Comparison of ENCODE assay signal across 26 cellular contexts in genomic region chr17:17437461-17437860, GRCh38. TPM values are rescaled to one million over a fixed set of nuclear protein-coding genes. Genes with fewer than 3 reads are reported as not detected.
DNase-seq lines count a peak whose midpoint lies in the region; ATAC-seq, FAIRE-seq and TF ChIP-seq lines count a peak whose summit lies in the region.
"Had no signal": no experiment of that assay in that cellular context is flagged by ENCODE, and none has a peak within 500 bp of the region (broad histone marks: within the 10 kb centered on the region; RNA-seq: fewer than 3 reads in every experiment).

No MANE protein-coding gene starts in this region.

- TF ChIP-seq RAD21 in A549 (conservative IDR thresholded peaks at IDR 0.05 in 1 of 2, IDR thresholded peaks at IDR 0.05 in 1 of 2) (no peak), IMR-90 (IDR thresholded peaks at IDR 0.05; ENCODE audit: low read length) (no peak)

- peaks cover 53% of the 10 kb centered on the region for H3K4me1 ChIP-seq in A549
- peaks cover 14% of the 10 kb centered on the region for H3K4me1 ChIP-seq in IMR-90 (ENCODE audit: control insufficient read depth, insufficient read depth, low read length)
- peaks cover 6% of the 10 kb centered on the region for H3K4me1 ChIP-seq in endodermal cell (ENCODE audit: control insufficient read depth, insufficient read depth, low read length)
- H3K4me1 ChIP-seq: BE2C had no signal

- H3K9me3 ChIP-seq in A549: no peaks in the 10 kb centered on the region
- no peaks in the 10 kb centered on the region for H3K9me3 ChIP-seq in IMR-90 (ENCODE audit: control insufficient read depth, insufficient read depth, low read length)
- no peaks in the 10 kb centered on the region for H3K9me3 ChIP-seq in endodermal cell (ENCODE audit: control insufficient read depth, low read length)
- H3K9me3 ChIP-seq: BE2C, BLaER1 had no signal

- H3K4me3 Mint-ChIP-seq in endodermal cell: no peak overlapping the region
- H3K4me3 Mint-ChIP-seq: CD14-positive monocyte; CD4-positive, alpha-beta memory T cell; CD4-positive, CD25-positive, alpha-beta regulatory T cell; CD8-positive, alpha-beta memory T cell had no signal

- CTCF ChIA-PET in A549 (lab: Yijun Ruan, JAX) (interaction anchor here (0.7 to 5.8 kb wide), 5 partner anchors 12 to 82 kb away, joined by 3 to 44 read pairs (median 3); partner anchors contain the start of gene RASD1), IMR-90 (lab: Yijun Ruan, JAX) (no interaction called here)

- H3K4me3 ChIP-seq in A549: no peak overlapping the region
- H3K4me3 ChIP-seq in IMR-90 (ENCODE audit: insufficient read depth, low read depth, low read length): no peak overlapping the region
- no peak overlapping the region for H3K4me3 ChIP-seq in endodermal cell (ENCODE audit: low read length)
- H3K4me3 ChIP-seq: BLaER1 had no signal

- dilution Hi-C loops in IMR-90 (cut with HindIII; ENCODE audit: low sequenced_read_pairs, unreplicated experiment): no loop called here

- POLR2A ChIA-PET in A549 (lab: Yijun Ruan, JAX) (no interaction called here), IMR-90 (lab: Charles Lee; ENCODE audit: unreplicated experiment) (no interaction called here)

- in situ Hi-C loops in IMR-90 (cut with MboI; ENCODE audit: low sequenced_read_pairs): no loop called here

- peaks cover 2% of the 10 kb centered on the region for H3K9me3 Mint-ChIP-seq in endodermal cell
- H3K9me3 Mint-ChIP-seq: CD4-positive, alpha-beta memory T cell; CD8-positive, alpha-beta memory T cell had no signal

- no peak for TF ChIP-seq EP300 in A549 (IDR thresholded peaks at IDR 0.05)

- no peak overlapping the region for H2BK5ac ChIP-seq in IMR-90 (ENCODE audit: low read depth, low read length, poor library complexity, severe bottlenecking)

- BruUV-seq in IMR-90 (replicated peaks; lab: Mats Ljungman, UMichigan): no TSS peak

- H3K4me1 Mint-ChIP-seq in endodermal cell: peaks cover 44% of the 10 kb centered on the region

- peaks cover 3% of the 10 kb centered on the region; the same call in 1 of the 2 replicates for H4K20me1 ChIP-seq in IMR-90 (ENCODE audit: insufficient read depth, low read length)
- H4K20me1 ChIP-seq: BLaER1 had no signal

- TF ChIP-seq POLR2A in A549 (IDR thresholded peaks at IDR 0.05; ENCODE audit: low read length): no peak
- no peak for TF ChIP-seq POLR2A in IMR-90 (IDR thresholded peaks at IDR 0.05; ENCODE audit: low read depth, low read length)

- no peak overlapping the region for H3K18ac ChIP-seq in IMR-90 (ENCODE audit: low read depth, low read length)

- H2BK20ac ChIP-seq in IMR-90 (ENCODE audit: low read depth, low read length): 0 out of 2 replicates have a peak overlapping the region, but pooled peaks have one; percentile 45

- H3K36me3 ChIP-seq in IMR-90 (ENCODE audit: control insufficient read depth, insufficient read depth, low read length) (no peaks in the 10 kb centered on the region), endodermal cell (ENCODE audit: control insufficient read depth, insufficient read depth, low read length) (no peaks in the 10 kb centered on the region)
- H3K36me3 ChIP-seq: BE2C, BLaER1 had no signal

- H3K23ac ChIP-seq in IMR-90 (ENCODE audit: low read depth, low read length): no peak overlapping the region

- no peak for ATAC-seq in A549
- ATAC-seq in IMR-90 (ENCODE audit: low read depth): no peak

- no peak overlapping the region for H3K4me2 ChIP-seq in A549
- H3K4me2 ChIP-seq in IMR-90 (ENCODE audit: low read depth, low read length): no peak overlapping the region
- H3K4me2 ChIP-seq: BLaER1 had no signal

- H3K36me3 Mint-ChIP-seq in endodermal cell (ENCODE audit: low read depth): no peaks in the 10 kb centered on the region
- H3K36me3 Mint-ChIP-seq: CD14-positive monocyte; CD4-positive, alpha-beta memory T cell; CD4-positive, CD25-positive, alpha-beta regulatory T cell; CD8-positive, alpha-beta memory T cell had no signal

- H2AFZ ChIP-seq in IMR-90 (replicated peaks; ENCODE audit: low read length, poor library complexity): no peak overlapping the region

- H3K27me3 Mint-ChIP-seq in endodermal cell (ENCODE audit: insufficient read depth): no peaks in the 10 kb centered on the region
- H3K27me3 Mint-ChIP-seq: CD4-positive, CD25-positive, alpha-beta regulatory T cell; CD8-positive, alpha-beta memory T cell had no signal

- WGBS in A549 (ENCODE audit: missing lambda C conversion rate): 82% methylated on average over 9 of the region's 9 CpGs
- WGBS in IMR-90 (ENCODE audit: extremely low coverage in 2 of 2, insufficient read length in 1 of 2), 2 experiments: 87% methylated on average over 3 of the region's 9 CpGs; no CpG with 5 or more reads in 1 of the 2 experiments
- 92 to 95% methylated on average over 9 of the region's 9 CpGs for whole genome bisulfite sequencing in endodermal cell (ENCODE audit: insufficient coverage in 1 of 2, insufficient read length in 1 of 2), 2 experiments

- no peak overlapping the region for H3K56ac ChIP-seq in IMR-90 (ENCODE audit: extremely low read depth, insufficient read depth, low read length)

- DNase-seq in NCI-H82 (lab: John Stamatoyannopoulos, UW) (peak; percentile 83), NCI-H82 treated with DMSO at 0.1 percent for 48 hours (lab: John Stamatoyannopoulos, UW; ENCODE audit: unreplicated experiment) (no peak), A549 (ENCODE audit: low read depth in 1 of 2, low spot score in 1 of 2) (peak in 1 of 2 experiments; percentile 41), IMR-90 (no peak), islet precursor cell (peak; percentile 55), endodermal cell (no peak), NCI-H748 (lab: John Stamatoyannopoulos, UW; ENCODE audit: unreplicated experiment) (no peak)
- DNase-seq in stimulated activated CD4-positive, alpha-beta T cell treated with anti-CD3 and anti-CD28 coated beads, Interleukin-12 subunit alpha, Interleukin-12 subunit beta, amount 100 ng/mL, for 4 hours: no peak
- DNase-seq: ACHN; BE2C; C1 segment of cervical spinal cord; Calu3; CD4-positive, alpha-beta memory T cell; CD4-positive, CD25-positive, alpha-beta regulatory T cell; CD8-positive, alpha-beta memory T cell; COR-L47; DMS79 treated with DMSO at 0.1 percent for 48 hours; GF-D8 had no signal

- H2AK9ac ChIP-seq in IMR-90 (replicated peaks; ENCODE audit: low read depth, low read length, poor library complexity): no peak overlapping the region

- no peaks in the 10 kb centered on the region for H3K79me1 ChIP-seq in IMR-90 (ENCODE audit: low read depth in 1 of 2, low read length in 2 of 2)

- no peak overlapping the region for H3K9ac ChIP-seq in IMR-90 (ENCODE audit: low read depth, low read length)
- no peak overlapping the region for H3K9ac ChIP-seq in endodermal cell (ENCODE audit: extremely low read depth, low read length, poor library complexity, severe bottlenecking)
- H3K9ac ChIP-seq: BLaER1 had no signal

- TF ChIP-seq CTCF in A549 (IDR thresholded peaks at IDR 0.05) (no peak), IMR-90 (conservative IDR thresholded peaks at IDR 0.05; ENCODE audit: low read depth, low read length) (no peak), endodermal cell (conservative IDR thresholded peaks at IDR 0.05) (no peak)

- no peaks in the 10 kb centered on the region for H3K27me3 ChIP-seq in IMR-90 (ENCODE audit: control insufficient read depth, insufficient read depth, low read length)
- no peaks in the 10 kb centered on the region for H3K27me3 ChIP-seq in endodermal cell (ENCODE audit: control insufficient read depth, insufficient read depth, low read length, poor library complexity, severe bottlenecking)
- H3K27me3 ChIP-seq: BE2C, BLaER1 had no signal

- intact Hi-C loops in IMR-90 (cut with micrococcal nuclease): no loop called here

- H3K9me1 ChIP-seq in IMR-90 (ENCODE audit: insufficient read depth, low read length): peaks cover 17% of the 10 kb centered on the region

- H3K27ac ChIP-seq in A549 (peak overlapping the region; percentile 17 to 71; a peak in 4 of 6 replicates), IMR-90 (ENCODE audit: insufficient read depth, low read length) (no peak overlapping the region), endodermal cell (ENCODE audit: low read depth, low read length) (no peak overlapping the region)
- H3K27ac ChIP-seq: 22Rv1, BLaER1 had no signal

- H4K8ac ChIP-seq in IMR-90 (ENCODE audit: low read depth in 2 of 2, low read length in 2 of 2): no peak overlapping the region

- peak overlapping the region; percentile 26; the same call in 1 of the 2 replicates for H3K4ac ChIP-seq in IMR-90 (ENCODE audit: low read depth, low read length)

- H2AK5ac ChIP-seq in IMR-90 (ENCODE audit: low read depth, low read length): peak overlapping the region; percentile 95

- H3K14ac ChIP-seq in IMR-90 (replicated peaks; ENCODE audit: low read depth, low read length): 0 out of 2 replicates have a peak overlapping the region, but pooled peaks have one; percentile 25

- FAIRE-seq in A549 (lab: Jason Lieb, UNC): no peak
- FAIRE-seq: D721Med, G401.6, GM12891, GM19239 had no signal

- peak overlapping the region; percentile 7; the same call in 1 of the 3 replicates for H2BK15ac ChIP-seq in IMR-90 (ENCODE audit: low read depth, low read length)

- H4K91ac ChIP-seq in IMR-90 (ENCODE audit: insufficient read depth, low read depth, low read length): peak overlapping the region; percentile 45; the same call in 1 of the 2 replicates

- H3K27ac Mint-ChIP-seq in endodermal cell: no peak overlapping the region
- H3K27ac Mint-ChIP-seq: CD4-positive, CD25-positive, alpha-beta regulatory T cell; CD8-positive, alpha-beta memory T cell had no signal

- H2BK120ac ChIP-seq in IMR-90 (ENCODE audit: low read depth, low read length): peak overlapping the region; percentile 54; the same call in 1 of the 2 replicates

- H4K5ac ChIP-seq in IMR-90 (ENCODE audit: low read depth, low read length): no peak overlapping the region

RNA-seq across cellular contexts. Expression of gene MED9, which starts 39.3 kb away (rescaled TPM):
- polyA plus RNA-seq in A549 (2011; rRNA removed) (13.0 and 15.2 TPM in 2 replicates), A549 (2017; fragmentation: RNase III; extraction: RNeasy Plus Mini Kit Qiagen cat#74134 plus additional on column Dnase treatment) (15.9 to 17.4 TPM (median 17.4 TPM) in 3 replicates), IMR-90 (2012; rRNA removed) (9.1 and 10.1 TPM in 2 replicates)
- 13.8 and 17.7 TPM in 2 replicates for polyA plus RNA-seq in A549 (2012; cell fraction: cytosol; rRNA removed)
- polyA plus RNA-seq in A549 (2012; cell fraction: nucleus; rRNA removed): 18.7 and 19.9 TPM in 2 replicates
- polyA minus RNA-seq in A549 (2011; rRNA and poly(A)+ RNA removed): 18.1 and 20.0 TPM in 2 replicates
- total RNA-seq in IMR-90 (2012; rRNA removed) (6.1 and 8.9 TPM in 2 replicates), endodermal cell (10 to 100 TPM; 18.4 to 20.5 TPM)
- 3.3 and 9.5 TPM in 2 replicates for polyA plus RNA-seq in IMR-90 (2012; cell fraction: cytosol; rRNA removed)
- polyA plus RNA-seq in IMR-90 (2012; cell fraction: nucleus; rRNA removed; ENCODE audit: low replicate concordance): 12.6 and 13.5 TPM in 2 replicates
- 17.3 TPM for polyA plus RNA-seq in endodermal cell (2013, experiment 1 of 2)
- 18.8 TPM for polyA plus RNA-seq in endodermal cell (2013, experiment 2 of 2)

RNA-seq across cellular contexts. Expression of gene RASD1, which starts 58.7 kb away (rescaled TPM):
- polyA plus RNA-seq in A549 (2011; rRNA removed): 0.99 and 1.4 TPM in 2 replicates
- 1.3 and 2.0 TPM in 2 replicates for polyA plus RNA-seq in A549 (2012; cell fraction: cytosol; rRNA removed)
- 3.2 and 4.7 TPM in 2 replicates for polyA plus RNA-seq in A549 (2012; cell fraction: nucleus; rRNA removed)
- polyA plus RNA-seq in A549 (2017; fragmentation: RNase III; extraction: RNeasy Plus Mini Kit Qiagen cat#74134 plus additional on column Dnase treatment): 0.77 to 0.92 TPM (median 0.80 TPM) in 3 replicates
- 0.83 and 1.0 TPM in 2 replicates for polyA minus RNA-seq in A549 (2011; rRNA and poly(A)+ RNA removed)
- total RNA-seq in IMR-90 (2012; rRNA removed): 0.54 and 1.1 TPM in 2 replicates
- 1.4 and 1.8 TPM in 2 replicates for polyA plus RNA-seq in IMR-90 (2012; rRNA removed)
- 1.2 and 5.9 TPM in 2 replicates for polyA plus RNA-seq in IMR-90 (2012; cell fraction: cytosol; rRNA removed)
- polyA plus RNA-seq in IMR-90 (2012; cell fraction: nucleus; rRNA removed; ENCODE audit: low replicate concordance): 8.4 and 9.1 TPM in 2 replicates
- total RNA-seq in endodermal cell: 1 to 10 TPM; 1.9 to 2.5 TPM
- 3.0 TPM for polyA plus RNA-seq in endodermal cell (2013, experiment 1 of 2)
- polyA plus RNA-seq in endodermal cell (2013, experiment 2 of 2): 2.8 TPM
- total RNA-seq: A172, Calu3 had no signal

Comparison
In these comparisons a context has a peak if more than half of its experiments do, and no peak if none do; other contexts are left out.
1. DNase-seq: peak in NCI-H82 (single experiment) and islet precursor cell (single experiment); none in NCI-H82 treated with DMSO at 0.1 percent for 48 hours (single experiment), IMR-90 (single experiment), endodermal cell (single experiment), stimulated activated CD4-positive, alpha-beta T cell treated with anti-CD3 and anti-CD28 coated beads, Interleukin-12 subunit alpha, Interleukin-12 subunit beta, amount 100 ng/mL, for 4 hours (single experiment) and NCI-H748 (single experiment).
2. H3K27ac ChIP-seq: peak in A549 (2 of 2); none in IMR-90 (single experiment) and endodermal cell (single experiment).